36 cellular contexts compared by ENCODE assay signal in the genomic region with DNA sequence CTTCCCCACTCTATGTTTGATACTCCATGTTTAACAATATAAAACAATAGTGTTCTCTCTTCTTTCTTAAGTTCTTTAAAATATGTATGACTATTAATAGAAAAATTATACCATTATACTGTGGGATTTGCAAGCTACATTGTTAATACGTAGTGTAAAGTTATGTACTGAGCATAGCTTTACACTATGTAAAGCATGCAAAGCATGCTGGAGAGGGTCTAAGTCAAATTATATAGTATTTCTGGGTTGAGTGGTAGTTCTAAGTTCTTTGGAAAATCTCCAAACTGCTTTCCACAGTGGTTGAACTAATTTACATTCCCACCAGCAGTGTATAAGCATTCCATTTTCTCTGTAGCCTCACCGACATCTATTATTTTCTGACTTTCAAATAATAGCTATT.
"Had no signal": no experiment of that assay in that cellular context is flagged by ENCODE, and none has a peak within 500 bp of the region (broad histone marks: within the 10 kb centered on the region; RNA-seq: fewer than 3 reads in every experiment).

No MANE protein-coding gene starts in this region.

- H3K36me3 ChIP-seq: MG63, Peyer's patch had no signal

- H3K27ac ChIP-seq: body of pancreas, Peyer's patch, RWPE1, VCaP had no signal

- H3K4me3 ChIP-seq: body of pancreas, MG63, Peyer's patch had no signal

- H3K4me1 ChIP-seq: body of pancreas, Peyer's patch had no signal

- DNase-seq: activated B cell treated with CpG ODN at 0.5 μM for 24 hours; activated CD4-positive, alpha-beta memory T cell treated with anti-CD3 and anti-CD28 coated beads for 36 hours; activated CD4-positive, alpha-beta T cell treated with anti-CD3 and anti-CD28 coated beads for 4 hours; activated CD4-positive, alpha-beta T cell treated with anti-CD3 and anti-CD28 coated beads, Interleukin-2, amount 50 U/mL, for 1 hour; activated CD4-positive, CD25-positive, alpha-beta regulatory T cell treated with anti-CD3 and anti-CD28 coated beads, Interleukin-2, amount 50 U/mL, for 72 hours; activated CD8-positive, alpha-beta memory T cell treated with anti-CD3 and anti-CD28 coated beads, Interleukin-2, amount 50 U/mL, for 4 hours; activated gamma-delta T cell treated with Interleukin-2 at 50 U/mL for 16 hours; activated naive CD4-positive, alpha-beta T cell treated with anti-CD3 and anti-CD28 coated beads for 36 hours; activated T-cell treated with anti-CD3 and anti-CD28 coated beads for 4 hours; activated T-cell treated with anti-CD3 and anti-CD28 coated beads, Interleukin-2, amount 50 U/mL, for 4 hours; anterior cingulate cortex; body of pancreas; caudate nucleus; cerebellar nuclear complex; Kasumi-1; KG1; MG63; NCI-H1092; NCI-H1436 treated with DMSO at 0.1 percent for 48 hours; NCI-H1694 treated with DMSO at 0.1 percent for 48 hours; NCI-H2029 treated with DMSO at 0.1 percent for 48 hours; NCI-H2107; NCI-H2171; NCI-H510A; NCI-H526; NCI-H748 treated with DMSO at 0.1 percent for 48 hours; NK-92 treated with Interleukin-12 subunit alpha and Interleukin-12 subunit beta, amount 100 ng/mL, for 24 hours; PC-3; Peyer's patch; SW 1271; T-helper 1 cell; T-helper 2 cell; T-helper 9 cell had no signal

- FAIRE-seq: bronchial epithelial cell had no signal

- H3K27me3 ChIP-seq: body of pancreas, MG63, Peyer's patch had no signal
